8 cellular contexts compared by ENCODE assay signal in the genomic region with DNA sequence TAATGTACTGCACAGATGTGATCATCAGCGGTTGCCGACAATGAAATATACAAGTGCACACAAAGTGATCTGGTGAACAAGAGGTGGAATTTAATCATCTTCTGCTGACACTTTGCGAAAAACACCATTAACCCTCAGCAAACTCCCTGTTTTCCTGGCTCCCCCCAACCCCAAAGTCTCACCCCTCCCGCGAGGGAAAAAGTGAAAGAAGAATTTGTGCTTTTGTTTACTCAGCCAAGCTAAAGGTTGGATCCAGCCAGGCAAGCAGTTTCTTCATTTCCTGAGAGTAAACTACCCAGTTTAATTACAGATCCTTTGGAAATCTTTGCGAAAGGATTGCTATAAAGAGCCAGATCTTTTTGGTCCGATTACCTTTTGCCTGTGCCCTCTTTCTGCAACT. TPM values are rescaled to one million over a fixed set of nuclear protein-coding genes. Genes with fewer than 3 reads are reported as not detected.
DNase-seq lines count a peak whose midpoint lies in the region; TF ChIP-seq lines count a peak whose summit lies in the region.

No MANE protein-coding gene starts in this region.

- TF ChIP-seq RAD21 in liver (IDR thresholded peaks at IDR 0.05): no peak

- H3K36me3 ChIP-seq in adipocyte (ENCODE audit: control insufficient read depth, insufficient read depth, low read length, severe bottlenecking) (no peaks in the 10 kb centered on the region), liver (ENCODE audit: control insufficient read depth in 4 of 4, insufficient read depth in 3 of 4, low read depth in 1 of 4, low read length in 3 of 4) (no peaks in the 10 kb centered on the region), thymus (ENCODE audit: control insufficient read depth, insufficient read depth) (no peaks in the 10 kb centered on the region), tibial nerve (no peaks in the 10 kb centered on the region)

- peak overlapping the region; percentile 80 for H3K4me3 ChIP-seq in adipocyte (ENCODE audit: low read length)
- peak overlapping the region in 2 of 3 donors; percentile 65 to 73 for H3K4me3 ChIP-seq in liver (ENCODE audit: low read depth in 1 of 3, low read length in 3 of 3)
- H3K4me3 ChIP-seq in thymus (ENCODE audit: low read length): peak overlapping the region; percentile 6
- H3K4me3 ChIP-seq in tibial nerve: peak overlapping the region in 2 of 4 donors; percentile 4 to 16

- TF ChIP-seq EP300 in tibial nerve (IDR thresholded peaks at IDR 0.05): no peak

- TF ChIP-seq POLR2A in tibial nerve (IDR thresholded peaks at IDR 0.05): no peak

- 8% methylated on average over 7 of the region's 7 CpGs for WGBS in liver
- WGBS in thymus: 11% methylated on average over 7 of the region's 7 CpGs
- WGBS in tibial nerve, 2 donors: 38 to 50% methylated on average over 7 of the region's 7 CpGs

- TF ChIP-seq CTCF in liver (IDR thresholded peaks at IDR 0.05; ENCODE audit: low read depth, low read length, missing input control): no peak
- TF ChIP-seq CTCF in tibial nerve (IDR thresholded peaks at IDR 0.05): no peak

- H3K27me3 ChIP-seq in adipocyte (replicated peaks; ENCODE audit: control insufficient read depth, insufficient read depth, low read length) (no peaks in the 10 kb centered on the region), liver (ENCODE audit: control insufficient read depth in 4 of 4, insufficient read depth in 4 of 4, low read length in 3 of 4) (peaks cover 0 to 9% (median 4%) of the 10 kb centered on the region in 4 donors), thymus (ENCODE audit: control insufficient read depth, insufficient read depth) (peaks cover 14% of the 10 kb centered on the region), tibial nerve (peaks cover 0 to 9% of the 10 kb centered on the region in 2 donors)

- H3K27ac ChIP-seq in liver (ENCODE audit: low read depth in 1 of 2, low read length in 2 of 2) (no peak overlapping the region), thymus (ENCODE audit: low read depth) (peak overlapping the region; percentile 9), tibial nerve (peak overlapping the region in 2 of 4 donors; percentile 31 to 44)

- H3K9ac ChIP-seq in adipocyte (ENCODE audit: low read length) (peak overlapping the region; percentile 93), liver (ENCODE audit: low read depth in 1 of 2, low read length in 2 of 2) (no peak overlapping the region)

- peak; percentile 46 for DNase-seq in NCI-H345 (lab: John Stamatoyannopoulos, UW)
- DNase-seq in NCI-H345 treated with DMSO at 0.1 percent for 48 hours (lab: John Stamatoyannopoulos, UW; ENCODE audit: unreplicated experiment): no peak
- DNase-seq in adipocyte (ENCODE audit: low read depth): no peak
- DNase-seq in activated naive CD4-positive, alpha-beta T cell treated with Interleukin-2 at 50 U/mL for 16 hours: no peak
- DNase-seq in tibial nerve (ENCODE audit: low spot score in 2 of 2): no peak
- DNase-seq in H4 (ENCODE audit: low spot score): no peak

- no peaks in the 10 kb centered on the region for H3K9me3 ChIP-seq in adipocyte (ENCODE audit: control insufficient read depth, low read length)
- no peaks in the 10 kb centered on the region for H3K9me3 ChIP-seq in liver (ENCODE audit: control insufficient read depth in 4 of 4, low read length in 3 of 4)
- no peaks in the 10 kb centered on the region for H3K9me3 ChIP-seq in thymus (ENCODE audit: control insufficient read depth)
- no peaks in the 10 kb centered on the region for H3K9me3 ChIP-seq in tibial nerve

- H3K4me1 ChIP-seq in adipocyte (ENCODE audit: control insufficient read depth, insufficient read depth, low read length): peaks cover 69% of the 10 kb centered on the region
- H3K4me1 ChIP-seq in liver (ENCODE audit: control insufficient read depth in 4 of 4, insufficient read depth in 4 of 4, low read length in 3 of 4): peaks cover 14 to 24% (median 22%) of the 10 kb centered on the region in 4 donors
- no peaks in the 10 kb centered on the region for H3K4me1 ChIP-seq in thymus (ENCODE audit: control insufficient read depth, insufficient read depth, low read length)
- peaks cover 0 to 34% (median 1%) of the 10 kb centered on the region in 4 donors for H3K4me1 ChIP-seq in tibial nerve

TF ChIP-seq in liver, 16 proteins besides CTCF, POLR2A, EP300 and RAD21:
- TF ChIP-seq GABPA (IDR thresholded peaks at IDR 0.05 in 1 of 2, conservative IDR thresholded peaks at IDR 0.05 in 1 of 2) (no peak), HNF4A (conservative IDR thresholded peaks at IDR 0.05) (peak in 1 of 2 donors; percentile 8)

RNA-seq across cellular contexts. Expression of a gene that starts 3.2 kb away (rescaled TPM):
- total RNA-seq in liver: not detected
- 1 to 10 TPM in 1 of 2 donors, under 1 TPM in 1; 0.13 to 1.2 TPM for polyA plus RNA-seq in liver
- polyA plus RNA-seq in thymus: 61.9 TPM
- total RNA-seq in tibial nerve: 10 to 100 TPM; 12.4 to 26.6 (median 21.6) TPM
- total RNA-seq in H4 (2014; rRNA removed; shearing (Covaris generic)): 0.27 and 2.9 TPM in 2 replicates
